ENCODE assay signal across 8 cellular contexts in genomic region chr16:4506450-4506849, GRCh38. TPM values are rescaled to one million over a fixed set of nuclear protein-coding genes. Genes with fewer than 3 reads are reported as not detected.
DNase-seq lines count a peak whose midpoint lies in the region; ATAC-seq lines count a peak whose summit lies in the region.

No MANE protein-coding gene starts in this region.

- no peak for ATAC-seq in HG02840 (IDR thresholded peaks at IDR 0.05; ENCODE audit: low FRiP score, unreplicated experiment)

- DNase-seq in COR-L47 (lab: John Stamatoyannopoulos, UW) (peak; percentile 62), HCEC 1CT (peak; percentile 63), NCI-H345 treated with DMSO at 0.1 percent for 48 hours (lab: John Stamatoyannopoulos, UW; ENCODE audit: unreplicated experiment) (peak; percentile 46), dermis blood vessel endothelial cell (peak; percentile 88), lung microvascular endothelial cell (ENCODE audit: low read depth in 2 of 2) (peak; percentile 80 to 83)
- peak; percentile 64 for DNase-seq in activated CD4-positive, alpha-beta T cell treated with anti-CD3 and anti-CD28 coated beads for 48 hours
- DNase-seq in stimulated activated CD8-positive, alpha-beta memory T cell treated with anti-CD3 and anti-CD28 coated beads, Interleukin-4, amount 100 ng/mL, for 4 hours (ENCODE audit: low read depth in 2 of 2, low spot score in 1 of 2): peak; percentile 23

RNA-seq across cellular contexts. Expression of gene HMOX2, which starts 30.3 kb away (rescaled TPM):
- total RNA-seq in dermis blood vessel endothelial cell (122 and 158 TPM in 2 replicates), lung microvascular endothelial cell (96.3 and 127 TPM in 2 replicates)

RNA-seq across cellular contexts. Expression of gene NMRAL1, which starts 32.0 kb away (rescaled TPM):
- total RNA-seq in dermis blood vessel endothelial cell (57.1 and 65.2 TPM in 2 replicates), lung microvascular endothelial cell (53.4 and 55.6 TPM in 2 replicates)

RNA-seq across cellular contexts. Expression of gene CDIP1, which starts 32.1 kb away (rescaled TPM):
- total RNA-seq in dermis blood vessel endothelial cell (12.9 and 17.3 TPM in 2 replicates), lung microvascular endothelial cell (5.7 and 6.0 TPM in 2 replicates)

RNA-seq across cellular contexts. Expression of gene C16orf96, which starts 49.7 kb away (rescaled TPM):
- total RNA-seq in dermis blood vessel endothelial cell: not detected in 2 replicates
- under 0.01 TPM in 1 of 2 replicates, not detected in the other for total RNA-seq in lung microvascular endothelial cell

Comparison
In these comparisons a context has a peak if more than half of its experiments do, and no peak if none do; other contexts are left out.
1. DNase-seq: peak in every context shown above with its lines; median percentile 88 in dermis blood vessel endothelial cell; 82 in lung microvascular endothelial cell; 64 in activated CD4-positive, alpha-beta T cell treated with anti-CD3 and anti-CD28 coated beads for 48 hours; 63 in HCEC 1CT; 62 in COR-L47; 46 in NCI-H345 treated with DMSO at 0.1 percent for 48 hours; 23 in stimulated activated CD8-positive, alpha-beta memory T cell treated with anti-CD3 and anti-CD28 coated beads, Interleukin-4, amount 100 ng/mL, for 4 hours.